Comparison of ENCODE assay signal across 17 cellular contexts in genomic region chr13:77431449-77431848, GRCh38.
DNase-seq lines count a peak whose midpoint lies in the region; ATAC-seq and TF ChIP-seq lines count a peak whose summit lies in the region.
"Had no signal": no experiment of that assay in that cellular context is flagged by ENCODE, and none has a peak within 500 bp of the region (broad histone marks: within the 10 kb centered on the region; RNA-seq: fewer than 3 reads in every experiment).

No MANE protein-coding gene starts in this region.

- BruUV-seq in OCI-LY7 (replicated peaks; lab: Mats Ljungman, UMichigan): no TSS peak

- H3K4me2 ChIP-seq in OCI-LY7 (ENCODE audit: low read length): no peak overlapping the region
- H3K4me2 ChIP-seq: SK-N-SH had no signal

- peaks cover 18% of the 10 kb centered on the region for H3K4me1 ChIP-seq in OCI-LY7 (ENCODE audit: insufficient read depth, low read length, poor library complexity, severe bottlenecking)

- TF ChIP-seq CTCF in GM12865 (IDR thresholded peaks at IDR 0.05; ENCODE audit: insufficient read depth, low read depth, low read length, missing control alignments) (no peak), OCI-LY7 (conservative IDR thresholded peaks at IDR 0.05; ENCODE audit: low read length) (no peak)

- H2AFZ ChIP-seq in OCI-LY7 (ENCODE audit: low read length): peak overlapping the region; percentile 2; the same call in 1 of the 2 replicates

- peak; percentile 46 for DNase-seq in GM12865 (ENCODE audit: low read depth)
- DNase-seq in OCI-LY7 (ENCODE audit: low spot score): no peak
- no peak for DNase-seq in HUDEP-2 (lab: John Stamatoyannopoulos, UW; ENCODE audit: unreplicated experiment in 76 of 76)
- no peak for DNase-seq in NCI-H2227 treated with DMSO at 0.1 percent for 48 hours (lab: John Stamatoyannopoulos, UW)
- DNase-seq in NOMO-1 (lab: John Stamatoyannopoulos, UW; ENCODE audit: unreplicated experiment in 2 of 2): no peak
- no peak for DNase-seq in CD1c-positive myeloid dendritic cell (ENCODE audit: extremely low spot score)
- DNase-seq: KG1, NCI-H1105, NCI-H1694, NCI-H446 treated with DMSO at 0.1 percent for 48 hours, NCI-H526 treated with DMSO at 0.1 percent for 48 hours, SIG-M5, SK-N-SH, T-helper 2 cell had no signal

- peak; percentile 16 for ATAC-seq in GM18870 (IDR thresholded peaks at IDR 0.05; ENCODE audit: unreplicated experiment)
- peak; percentile 22 for ATAC-seq in HG02798 (IDR thresholded peaks at IDR 0.05; ENCODE audit: poor library complexity, unreplicated experiment)

- no peaks in the 10 kb centered on the region for H4K20me1 ChIP-seq in OCI-LY7 (ENCODE audit: insufficient read depth, low read length)

- no peaks in the 10 kb centered on the region; the same call in 1 of the 2 replicates for H3K36me3 ChIP-seq in OCI-LY7 (ENCODE audit: insufficient read depth, low read length)

- POLR2A ChIA-PET in OCI-LY7 (lab: Charles Lee): interaction anchor here (1.0 to 1.9 kb wide), 7 partner anchors 16 to 106 kb away, joined by 3 to 11 read pairs (median 3); partner anchors contain the start of gene MYCBP2

- H3K79me2 ChIP-seq in OCI-LY7 (ENCODE audit: insufficient read depth, low read depth, low read length): no peaks in the 10 kb centered on the region

- H3K9me3 ChIP-seq in OCI-LY7 (ENCODE audit: low read length): peaks cover 7% of the 10 kb centered on the region; the same call in 1 of the 2 replicates
- H3K9me3 ChIP-seq: SK-N-SH had no signal

- CTCF ChIA-PET in OCI-LY7 (lab: Charles Lee; ENCODE audit: unreplicated experiment): no interaction called here

- H3K9me2 ChIP-seq in OCI-LY7 (ENCODE audit: insufficient read depth, low read length): no peaks in the 10 kb centered on the region
- H3K9me2 ChIP-seq: SK-N-SH had no signal

- no peak overlapping the region for H3K27ac ChIP-seq in OCI-LY7 (ENCODE audit: low read depth, low read length, poor library complexity, severe bottlenecking)
- H3K27ac ChIP-seq: C4-2B had no signal

- intact Hi-C loops in OCI-LY7 (cut with micrococcal nuclease; ENCODE audit: unreplicated experiment): no loop called here

- peak overlapping the region; percentile 4 for H3K4me3 ChIP-seq in GM12865 (ENCODE audit: low read depth, low read length)
- no peak overlapping the region for H3K4me3 ChIP-seq in OCI-LY7 (ENCODE audit: low read depth, low read length, poor library complexity, severe bottlenecking)
